Comparison of ENCODE assay signal across 8 cellular contexts in the genomic region with DNA sequence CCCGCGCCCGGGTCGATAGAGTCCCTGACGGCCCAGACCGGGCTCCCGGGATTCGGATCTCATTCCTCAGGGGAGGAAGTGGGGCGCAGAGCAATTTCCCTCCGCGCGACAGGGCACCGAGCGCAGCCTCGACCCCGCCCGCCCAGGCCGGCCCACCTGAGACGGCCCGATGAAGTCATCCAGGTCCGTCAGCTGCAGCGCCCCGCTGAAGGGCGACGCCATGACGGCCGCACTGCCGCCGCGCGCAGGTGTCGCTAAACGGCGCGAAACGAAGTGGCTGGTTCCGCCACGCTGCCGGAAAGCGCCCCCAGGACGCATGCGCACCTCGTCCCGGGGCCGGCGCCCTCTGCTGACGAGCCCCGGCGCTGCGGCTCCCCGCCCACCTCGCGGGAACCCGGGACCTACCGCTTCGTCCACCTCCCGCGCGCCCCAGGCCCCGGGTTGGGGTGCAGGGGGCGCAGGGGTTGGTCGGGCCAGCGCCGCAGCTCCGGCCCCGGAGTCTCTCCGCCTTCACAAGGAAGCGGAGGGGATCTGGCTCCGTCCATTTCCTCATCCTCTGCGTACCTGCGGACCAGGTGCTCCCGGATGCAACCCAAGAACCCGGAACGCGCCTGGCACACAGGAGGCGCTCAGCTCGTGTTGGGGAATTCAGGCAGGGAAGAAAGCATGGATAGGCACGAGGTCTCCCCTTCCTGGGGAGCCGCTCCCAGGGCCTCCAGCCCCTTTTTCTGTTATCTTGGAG. TPM values are rescaled to one million over a fixed set of nuclear protein-coding genes. Genes with fewer than 3 reads are reported as not detected.
DNase-seq lines count a peak whose midpoint lies in the region; ATAC-seq and TF ChIP-seq lines count a peak whose summit lies in the region.

A gene (minus strand): TSS at position 234 of the 742 bp plus-strand sequence. CDS start 12 bp downstream, at position 222.

- peaks cover 1 to 16% (median 9%) of the 10 kb centered on the region in 4 donors for H3K36me3 ChIP-seq in liver (ENCODE audit: control insufficient read depth in 4 of 4, insufficient read depth in 3 of 4, low read depth in 1 of 4, low read length in 3 of 4)

- peak; percentile 87 for TF ChIP-seq CTCF in liver (IDR thresholded peaks at IDR 0.05; ENCODE audit: low read depth, low read length, missing input control)

- WGBS in liver = under 1% methylated on average over 79 of the region's 79 CpGs

- peaks cover 12 to 17% (median 15%) of the 10 kb centered on the region in 4 donors for H3K4me1 ChIP-seq in liver (ENCODE audit: control insufficient read depth in 4 of 4, insufficient read depth in 4 of 4, low read length in 3 of 4)

- TF ChIP-seq RAD21 in liver (IDR thresholded peaks at IDR 0.05) = peak in 1 of 2 donors; percentile 55

- peak within 1 kb of the TSS; percentile 77 for H3K27ac Mint-ChIP-seq in dendritic cell treated with granulocyte-macrophage colony-stimulating factor and Interleukin-4, amounts not matched to agents 40 ng/mL and 50 ng/mL, for 4 days

- no peaks in the 10 kb centered on the region for H3K9me3 Mint-ChIP-seq in dendritic cell treated with granulocyte-macrophage colony-stimulating factor and Interleukin-4, amounts not matched to agents 40 ng/mL and 50 ng/mL, for 4 days

- H3K27ac ChIP-seq in liver (ENCODE audit: low read depth in 1 of 2, low read length in 2 of 2) = peak within 1 kb of the TSS; percentile 50 to 56

- no peaks in the 10 kb centered on the region for H3K9me3 ChIP-seq in liver (ENCODE audit: control insufficient read depth in 4 of 4, low read length in 3 of 4)

- no peaks in the 10 kb centered on the region for H3K27me3 Mint-ChIP-seq in dendritic cell treated with granulocyte-macrophage colony-stimulating factor and Interleukin-4, amounts not matched to agents 40 ng/mL and 50 ng/mL, for 4 days

- DNase-seq in AG20443 (ENCODE audit: low spot score) = peak; percentile 99
- DNase-seq in NCI-H526 treated with DMSO at 0.1 percent for 48 hours (lab: John Stamatoyannopoulos, UW) = peak; percentile 53
- peak; percentile 89 for DNase-seq in activated CD4-positive, alpha-beta T cell treated with anti-CD3 and anti-CD28 coated beads, Interleukin-2, amount 50 U/mL, for 1 hour
- DNase-seq in stimulated activated CD4-positive, alpha-beta T cell treated with anti-CD3 and anti-CD28 coated beads, Interleukin-4, amount 100 ng/mL, for 24 hours = peak; percentile 92

- H3K4me1 Mint-ChIP-seq in dendritic cell treated with granulocyte-macrophage colony-stimulating factor and Interleukin-4, amounts not matched to agents 40 ng/mL and 50 ng/mL, for 4 days (ENCODE audit: low read depth) = peaks cover 17% of the 10 kb centered on the region

- H3K27me3 ChIP-seq in liver (ENCODE audit: control insufficient read depth in 4 of 4, insufficient read depth in 4 of 4, low read length in 3 of 4) = no peaks in the 10 kb centered on the region

- peak within 1 kb of the TSS; percentile 83 to 99 (median 93) for H3K4me3 ChIP-seq in liver (ENCODE audit: low read depth in 1 of 3, low read length in 3 of 3)

- H3K4me3 Mint-ChIP-seq in dendritic cell treated with granulocyte-macrophage colony-stimulating factor and Interleukin-4, amounts not matched to agents 40 ng/mL and 50 ng/mL, for 4 days = peak within 1 kb of the TSS; percentile 80

- H3K36me3 Mint-ChIP-seq in dendritic cell treated with granulocyte-macrophage colony-stimulating factor and Interleukin-4, amounts not matched to agents 40 ng/mL and 50 ng/mL, for 4 days (ENCODE audit: low read depth) = peaks cover 39% of the 10 kb centered on the region

- intact Hi-C loops in dendritic cell treated with granulocyte-macrophage colony-stimulating factor and Interleukin-4, amounts not matched to agents 40 ng/mL and 50 ng/mL, for 4 days (cut with micrococcal nuclease) = loop anchor here (1.0 kb wide), 1 partner anchor 30 kb away; no protein-coding TSS in a partner anchor

- peak; percentile 72 for ATAC-seq in GM19035 (IDR thresholded peaks at IDR 0.05; ENCODE audit: unreplicated experiment)
- ATAC-seq in HG03354 (IDR thresholded peaks at IDR 0.05; ENCODE audit: poor library complexity, severe bottlenecking, unreplicated experiment) = peak; percentile 81

- peak within 1 kb of the TSS; percentile 74 to 88 for H3K9ac ChIP-seq in liver (ENCODE audit: low read depth in 1 of 2, low read length in 2 of 2)

TF ChIP-seq in liver, 16 proteins besides CTCF, POLR2A, EP300 and RAD21:
- TF ChIP-seq GABPA (IDR thresholded peaks at IDR 0.05 in 1 of 2, conservative IDR thresholded peaks at IDR 0.05 in 1 of 2) (peak in 1 of 2 donors; percentile 68), YY1 (IDR thresholded peaks at IDR 0.05) (peak; percentile 97), FOXA2 (IDR thresholded peaks at IDR 0.05) (no peak)

RNA-seq across cellular contexts. Expression of the gene that starts here (rescaled TPM):
- total RNA-seq in liver = 10 to 100 TPM; 16.9 to 24.3 TPM
- 10 to 100 TPM; 13.2 to 16.0 TPM for polyA plus RNA-seq in liver

Comparison
In these comparisons a context has a peak if more than half of its experiments do, and no peak if none do; other contexts are left out.
1. Peak in every context shown above with its lines: DNase-seq, ATAC-seq, H3K4me3 ChIP-seq and H3K27ac ChIP-seq.